ENCODE assay signal across 8 cellular contexts in the genomic region with DNA sequence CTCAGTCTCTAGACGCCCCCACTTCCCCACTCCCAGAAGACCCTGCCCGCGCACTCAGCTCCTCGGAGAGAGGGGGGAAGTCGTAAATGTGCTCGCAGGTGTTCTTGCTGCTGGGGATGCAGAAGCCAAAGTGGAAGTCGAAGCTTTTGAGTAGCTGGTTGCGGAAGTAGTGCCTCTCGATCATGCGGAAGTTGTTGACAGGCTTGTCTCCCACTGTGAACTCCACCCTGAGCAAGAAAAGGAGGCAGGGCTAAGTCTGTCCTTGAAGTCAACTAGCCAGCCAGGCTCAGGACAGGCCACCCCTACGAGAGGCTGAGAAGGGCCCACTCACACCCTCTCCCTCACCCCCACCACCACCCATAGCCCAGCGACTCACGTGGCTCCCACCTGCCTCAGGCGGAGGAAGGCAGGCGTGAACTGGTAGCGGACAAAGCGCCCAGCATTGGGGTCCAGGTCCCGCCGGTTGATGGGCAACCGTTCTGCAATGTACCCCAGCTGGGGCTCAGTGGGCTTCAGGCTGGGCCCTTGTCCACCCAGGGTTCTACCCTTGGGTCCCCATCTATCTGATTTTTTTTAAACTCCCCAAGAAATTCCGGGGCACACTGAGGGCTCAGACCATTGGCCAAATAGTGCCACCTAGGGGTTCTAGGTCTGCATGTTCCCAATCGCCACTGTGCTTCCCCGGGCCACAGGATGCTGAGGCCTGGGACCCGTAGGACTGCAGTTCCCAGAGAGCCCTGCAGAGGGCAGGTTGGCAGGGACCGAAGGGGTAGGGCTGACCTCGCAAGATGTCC. TPM values are rescaled to one million over a fixed set of nuclear protein-coding genes. Genes with fewer than 3 reads are reported as not detected.
DNase-seq lines count a peak whose midpoint lies in the region; ATAC-seq, FAIRE-seq and TF ChIP-seq lines count a peak whose summit lies in the region.

No MANE protein-coding gene starts in this region.

- H3K4me2 ChIP-seq in H1 (ENCODE audit: insufficient read depth in 1 of 2, low read depth in 2 of 2, low read length in 2 of 2) = no peak overlapping the region

- no peak overlapping the region for H2BK12ac ChIP-seq in H1 (ENCODE audit: low read depth, low read length)

- peaks cover 12% of the 10 kb centered on the region for H3K36me3 Mint-ChIP-seq in activated CD8-positive, alpha-beta T cell treated with anti-CD3 and anti-CD28 coated beads, Interleukin-2, amount 10 ng/mL, durations not matched to agents 7 days and 5 days (ENCODE audit: low read depth)
- H3K36me3 Mint-ChIP-seq in mesothelial cell of epicardium = peaks cover 2% of the 10 kb centered on the region

- no peak overlapping the region for H3K23ac ChIP-seq in H1 (ENCODE audit: insufficient read length)

- no peaks in the 10 kb centered on the region for H3K27me3 Mint-ChIP-seq in activated CD8-positive, alpha-beta T cell treated with anti-CD3 and anti-CD28 coated beads, Interleukin-2, amount 10 ng/mL, durations not matched to agents 7 days and 5 days (ENCODE audit: low read depth)
- H3K27me3 Mint-ChIP-seq in mesothelial cell of epicardium (ENCODE audit: low read depth) = no peaks in the 10 kb centered on the region

- H3K79me1 ChIP-seq in H1 (ENCODE audit: low read depth, low read length) = peaks cover 7% of the 10 kb centered on the region

- no peak for TF ChIP-seq POLR2A in H1 (IDR thresholded peaks at IDR 0.05; ENCODE audit: control extremely low read depth in 1 of 2, low read depth in 2 of 2, low read length in 2 of 2)

- peaks cover 0 to 10% of the 10 kb centered on the region in 2 experiments; a peak in 1 of 4 replicates for H3K79me2 ChIP-seq in H1 (ENCODE audit: control insufficient read depth in 1 of 2, insufficient read depth in 2 of 2, low read length in 2 of 2)

- peak; percentile 36 for FAIRE-seq in H1 (lab: Jason Lieb, UNC)

- no peaks in the 10 kb centered on the region for H3K9me3 ChIP-seq in H1 (ENCODE audit: insufficient read depth in 2 of 2, low read depth in 1 of 2, low read length in 1 of 2)

- no peak overlapping the region for H2AFZ ChIP-seq in H1 (ENCODE audit: low read length)

- peaks cover 0 to 7% (median 2%) of the 10 kb centered on the region in 4 experiments; a peak in 3 of 8 replicates for H3K36me3 ChIP-seq in H1 (ENCODE audit: control insufficient read depth in 2 of 4, insufficient read depth in 4 of 4, low read length in 3 of 4)

- no peaks in the 10 kb centered on the region for H3K9me3 Mint-ChIP-seq in activated CD8-positive, alpha-beta T cell treated with anti-CD3 and anti-CD28 coated beads, Interleukin-2, amount 10 ng/mL, durations not matched to agents 7 days and 5 days (ENCODE audit: insufficient read depth)
- H3K9me3 Mint-ChIP-seq in mesothelial cell of epicardium = no peaks in the 10 kb centered on the region

- TF ChIP-seq CTCF in H1 (IDR thresholded peaks at IDR 0.05; ENCODE audit: control extremely low read depth in 1 of 3, insufficient read depth in 1 of 3, low read depth in 1 of 3, low read length in 3 of 3) = peak; percentile 95 to 99 (median 98)
- peak; percentile 88 for TF ChIP-seq CTCF in mesothelial cell of epicardium (IDR thresholded peaks at IDR 0.05; ENCODE audit: unreplicated experiment)

- H3K4ac ChIP-seq in H1 (replicated peaks; ENCODE audit: insufficient read length, low read depth, low read length) = no peak overlapping the region

- H3K4me3 Mint-ChIP-seq in activated CD8-positive, alpha-beta T cell treated with anti-CD3 and anti-CD28 coated beads, Interleukin-2, amount 10 ng/mL, durations not matched to agents 7 days and 5 days = peak overlapping the region; percentile 38
- H3K4me3 Mint-ChIP-seq in mesothelial cell of epicardium = no peak overlapping the region

- no peak overlapping the region for H2BK120ac ChIP-seq in H1 (replicated peaks; ENCODE audit: low read depth, low read length)

- no peak overlapping the region for H3K18ac ChIP-seq in H1 (ENCODE audit: extremely low read depth, low read length)

- ATAC-seq in activated CD8-positive, alpha-beta T cell treated with anti-CD3 and anti-CD28 coated beads, Interleukin-2, amount 10 ng/mL, durations not matched to agents 7 days and 5 days = no peak
- ATAC-seq in HG03432 (IDR thresholded peaks at IDR 0.05; ENCODE audit: unreplicated experiment) = no peak

- no peak overlapping the region for H3K27ac ChIP-seq in H1 (ENCODE audit: low read depth, low read length)

- no peak overlapping the region for H3K4me3 ChIP-seq in H1 (ENCODE audit: extremely low read depth in 1 of 4, insufficient read depth in 2 of 4, low read depth in 3 of 4, low read length in 4 of 4)

- 78% methylated on average over 25 of the region's 26 CpGs; no CpG with 5 or more reads in 1 of the 2 experiments for WGBS in H1 (ENCODE audit: extremely low coverage in 1 of 2, insufficient coverage in 1 of 2, insufficient read length in 1 of 2, insufficient replicate concordance in 2 of 2, low coverage in 1 of 2, low lambda C conversion rate in 2 of 2, missing lambda C conversion rate in 1 of 2), 2 experiments

- H3K23me2 ChIP-seq in H1 (ENCODE audit: low read depth, low read length) = peaks cover 7% of the 10 kb centered on the region; the same call in 1 of the 2 replicates

- H2BK15ac ChIP-seq in H1 (ENCODE audit: low read length) = no peak overlapping the region

- POLR2A ChIA-PET in activated CD8-positive, alpha-beta T cell treated with anti-CD3 and anti-CD28 coated beads, Interleukin-2, amount 10 ng/mL, durations not matched to agents 7 days and 5 days (lab: Charles Lee) = interaction anchor here (1.1 to 4.4 kb wide), 2 partner anchors 23 to 51 kb away, joined by 4 to 19 read pairs; partner anchors contain the start of genes PIGS and SPAG5
- POLR2A ChIA-PET in H1 (lab: Charles Lee; ENCODE audit: partially characterized antibody) = interaction anchor here (1.0 to 1.8 kb wide), 4 partner anchors 29 to 51 kb away, joined by 3 to 5 read pairs (median 4); partner anchors contain the start of genes ALDOC and FOXN1

- H3K27me3 ChIP-seq in H1 (replicated peaks in 1 of 4; ENCODE audit: control insufficient read depth in 3 of 4, extremely low read depth in 1 of 4, insufficient read depth in 3 of 4, low read length in 3 of 4) = no peaks in the 10 kb centered on the region; a peak in 1 of 7 replicates

- peak; percentile 38 for DNase-seq in DMS153 treated with DMSO at 0.1 percent for 48 hours (lab: John Stamatoyannopoulos, UW; ENCODE audit: unreplicated experiment)
- peak; percentile 78 for DNase-seq in H4 (ENCODE audit: low spot score)
- DNase-seq in NCI-H748 (lab: John Stamatoyannopoulos, UW; ENCODE audit: unreplicated experiment) = peak; percentile 72
- peak; percentile 76 for DNase-seq in activated CD8-positive, alpha-beta T cell treated with anti-CD3 and anti-CD28 coated beads, Interleukin-2, amount 10 ng/mL, durations not matched to agents 7 days and 5 days
- peak; percentile 53 to 98 for DNase-seq in H1 (ENCODE audit: low read depth in 1 of 2, low spot score in 2 of 2)
- DNase-seq in mesothelial cell of epicardium (ENCODE audit: low spot score in 2 of 2, unreplicated experiment in 2 of 2) = peak; percentile 47 to 72
- DNase-seq in stimulated activated CD8-positive, alpha-beta memory T cell treated with anti-CD3 and anti-CD28 coated beads, Interleukin-7, amount 100 ng/mL, for 48 hours (ENCODE audit: extremely low read depth in 1 of 2, low read depth in 1 of 2) = peak; percentile 39 to 67

- no peak overlapping the region for H4K8ac ChIP-seq in H1 (ENCODE audit: extremely low read depth, insufficient read depth, low read length)

- H4K20me1 ChIP-seq in H1 (replicated peaks in 1 of 2; ENCODE audit: control insufficient read depth in 1 of 2, insufficient read depth in 2 of 2, low read length in 2 of 2) = peaks cover 2 to 12% of the 10 kb centered on the region in 2 experiments

- no peak overlapping the region for H2BK5ac ChIP-seq in H1 (ENCODE audit: low read depth, low read length)

- no peak overlapping the region for H3K9ac ChIP-seq in H1 (replicated peaks in 1 of 4; ENCODE audit: extremely low read depth in 1 of 4, low read depth in 3 of 4, low read length in 3 of 4)

- no peak overlapping the region for H3K56ac ChIP-seq in H1 (replicated peaks; ENCODE audit: insufficient read length, low read depth, low read length)

- peak; percentile 66 to 79 for TF ChIP-seq RAD21 in H1 (IDR thresholded peaks at IDR 0.05 in 1 of 2, conservative IDR thresholded peaks at IDR 0.05 in 1 of 2; ENCODE audit: low read depth in 2 of 2, low read length in 2 of 2)

- peaks cover 47% of the 10 kb centered on the region for H3K4me1 Mint-ChIP-seq in activated CD8-positive, alpha-beta T cell treated with anti-CD3 and anti-CD28 coated beads, Interleukin-2, amount 10 ng/mL, durations not matched to agents 7 days and 5 days (ENCODE audit: low read depth)
- H3K4me1 Mint-ChIP-seq in mesothelial cell of epicardium = peaks cover 26% of the 10 kb centered on the region

- H4K91ac ChIP-seq in H1 (replicated peaks; ENCODE audit: insufficient read length, low read length) = no peak overlapping the region

- peaks cover 0 to 15% (median 7%) of the 10 kb centered on the region in 4 experiments; a peak in 5 of 7 replicates for H3K4me1 ChIP-seq in H1 (replicated peaks in 1 of 4; ENCODE audit: control insufficient read depth in 3 of 4, insufficient read depth in 4 of 4, low read length in 3 of 4)

- no peak overlapping the region for H2AK5ac ChIP-seq in H1 (ENCODE audit: low read depth, low read length)

- CTCF ChIA-PET in activated CD8-positive, alpha-beta T cell treated with anti-CD3 and anti-CD28 coated beads, Interleukin-2, amount 10 ng/mL, durations not matched to agents 7 days and 5 days (lab: Charles Lee) = interaction anchor here (0.7 to 6.8 kb wide), 21 partner anchors 8 to 304 kb away, joined by 3 to 46 read pairs (median 4); partner anchors contain the start of genes ALDOC, PIGS, SLC13A2 and VTN
- CTCF ChIA-PET in H1 (lab: Charles Lee; ENCODE audit: partially characterized antibody) = interaction anchor here (0.7 to 18.4 kb wide), 30 partner anchors 10 to 923 kb away, joined by 3 to 547 read pairs (median 4); partner anchors contain the start of genes ALDOC, FOXN1, PIGS and POLDIP2

- H4K5ac ChIP-seq in H1 (ENCODE audit: insufficient read length, low read depth, low read length) = no peak overlapping the region

- no peak overlapping the region for H2BK20ac ChIP-seq in H1 (ENCODE audit: low read length)

- H3K27ac Mint-ChIP-seq in activated CD8-positive, alpha-beta T cell treated with anti-CD3 and anti-CD28 coated beads, Interleukin-2, amount 10 ng/mL, durations not matched to agents 7 days and 5 days = peak overlapping the region; percentile 90
- no peak overlapping the region for H3K27ac Mint-ChIP-seq in mesothelial cell of epicardium

- TF ChIP-seq EP300 in H1 (IDR thresholded peaks at IDR 0.05; ENCODE audit: borderline replicate concordance in 1 of 2, low read depth in 2 of 2, low read length in 2 of 2) = no peak

- H3K14ac ChIP-seq in H1 (ENCODE audit: insufficient read length) = no peak overlapping the region

RNA-seq across cellular contexts. Expression of gene UNC119, which starts 4.6 kb away (rescaled TPM):
- 39.0 and 39.7 TPM in 2 replicates for total RNA-seq in H4 (2014; rRNA removed; shearing (Covaris generic))
- total RNA-seq in activated CD8-positive, alpha-beta T cell treated with anti-CD3 and anti-CD28 coated beads, Interleukin-2, amount 10 ng/mL, durations not matched to agents 7 days and 5 days = 10 to 100 TPM; 41.6 to 48.1 TPM
- total RNA-seq in H1 (2021; fragmentation: NEBNext Ultra II Directional; extraction: Animal tissue kit (Norgen Biotek cat#: 25700)) = 43.5 and 44.1 TPM in 2 replicates
- polyA plus RNA-seq in H1 (2011; rRNA removed) = 94.4 and 122 TPM in 2 replicates
- 97.4 TPM for polyA plus RNA-seq in H1 (2011; cell fraction: cytosol; rRNA removed)
- polyA plus RNA-seq in H1 (2011; cell fraction: nucleus; rRNA removed) = 218 TPM
- polyA plus RNA-seq in H1 (2012, experiment 1 of 2) = 31.5 to 49.8 TPM (median 46.9 TPM) in 4 replicates
- polyA plus RNA-seq in H1 (2012, experiment 2 of 2) = 58.2 TPM
- polyA plus RNA-seq in H1 (2013, experiment 1 of 2) = 58.5 TPM
- polyA plus RNA-seq in H1 (2013, experiment 2 of 2) = 54.7 TPM
- polyA minus RNA-seq in H1 (2011; rRNA and poly(A)+ RNA removed) = 44.0 and 46.7 TPM in 2 replicates
- polyA minus RNA-seq in H1 (2011; cell fraction: cytosol; rRNA and poly(A)+ RNA removed) = 36.4 TPM
- 30.8 TPM for polyA minus RNA-seq in H1 (2011; cell fraction: nucleus; rRNA and poly(A)+ RNA removed)
- total RNA-seq in mesothelial cell of epicardium = 61.0 to 66.2 TPM (median 61.2 TPM) in 3 replicates

RNA-seq across cellular contexts. Expression of gene PIGS, which starts 23.5 kb away (rescaled TPM):
- 74.4 and 90.7 TPM in 2 replicates for total RNA-seq in H4 (2014; rRNA removed; shearing (Covaris generic))
- 10 to 100 TPM; 60.0 to 61.1 TPM for total RNA-seq in activated CD8-positive, alpha-beta T cell treated with anti-CD3 and anti-CD28 coated beads, Interleukin-2, amount 10 ng/mL, durations not matched to agents 7 days and 5 days
- total RNA-seq in H1 (2021; fragmentation: NEBNext Ultra II Directional; extraction: Animal tissue kit (Norgen Biotek cat#: 25700)) = 47.4 and 50.6 TPM in 2 replicates
- polyA plus RNA-seq in H1 (2011; rRNA removed) = 44.3 and 72.7 TPM in 2 replicates
- polyA plus RNA-seq in H1 (2011; cell fraction: cytosol; rRNA removed) = 42.1 TPM
- 66.7 TPM for polyA plus RNA-seq in H1 (2011; cell fraction: nucleus; rRNA removed)
- 38.9 to 53.7 TPM (median 47.7 TPM) in 4 replicates for polyA plus RNA-seq in H1 (2012, experiment 1 of 2)
- polyA plus RNA-seq in H1 (2012, experiment 2 of 2) = 33.2 TPM
- 61.1 TPM for polyA plus RNA-seq in H1 (2013, experiment 1 of 2)
- polyA plus RNA-seq in H1 (2013, experiment 2 of 2) = 64.0 TPM
- polyA minus RNA-seq in H1 (2011; rRNA and poly(A)+ RNA removed) = 49.1 and 52.3 TPM in 2 replicates
- polyA minus RNA-seq in H1 (2011; cell fraction: cytosol; rRNA and poly(A)+ RNA removed) = 24.9 TPM
- polyA minus RNA-seq in H1 (2011; cell fraction: nucleus; rRNA and poly(A)+ RNA removed) = 32.8 TPM
- 75.2 to 80.7 TPM (median 78.7 TPM) in 3 replicates for total RNA-seq in mesothelial cell of epicardium

RNA-seq across cellular contexts. Expression of gene ALDOC, which starts 28.9 kb away (rescaled TPM):
- 6.2 and 8.1 TPM in 2 replicates for total RNA-seq in H4 (2014; rRNA removed; shearing (Covaris generic))
- total RNA-seq in activated CD8-positive, alpha-beta T cell treated with anti-CD3 and anti-CD28 coated beads, Interleukin-2, amount 10 ng/mL, durations not matched to agents 7 days and 5 days = 10 to 100 TPM; 97.3 to 99.7 TPM
- 51.3 and 51.6 TPM in 2 replicates for total RNA-seq in H1 (2021; fragmentation: NEBNext Ultra II Directional; extraction: Animal tissue kit (Norgen Biotek cat#: 25700))
- 103 and 134 TPM in 2 replicates for polyA plus RNA-seq in H1 (2011; rRNA removed)
- 131 TPM for polyA plus RNA-seq in H1 (2011; cell fraction: cytosol; rRNA removed)
- 120 TPM for polyA plus RNA-seq in H1 (2011; cell fraction: nucleus; rRNA removed)
- polyA plus RNA-seq in H1 (2012, experiment 1 of 2) = 55.8 to 73.5 TPM (median 69.2 TPM) in 4 replicates
- 66.2 TPM for polyA plus RNA-seq in H1 (2012, experiment 2 of 2)
- 50.1 TPM for polyA plus RNA-seq in H1 (2013, experiment 1 of 2)
- 49.8 TPM for polyA plus RNA-seq in H1 (2013, experiment 2 of 2)
- 83.4 and 107 TPM in 2 replicates for polyA minus RNA-seq in H1 (2011; rRNA and poly(A)+ RNA removed)
- polyA minus RNA-seq in H1 (2011; cell fraction: cytosol; rRNA and poly(A)+ RNA removed) = 36.0 TPM
- 26.0 TPM for polyA minus RNA-seq in H1 (2011; cell fraction: nucleus; rRNA and poly(A)+ RNA removed)
- 22.6 to 24.6 TPM (median 22.6 TPM) in 3 replicates for total RNA-seq in mesothelial cell of epicardium

RNA-seq across cellular contexts. Expression of gene FOXN1, which starts 41.7 kb away (rescaled TPM):
- total RNA-seq in H4 (2014; rRNA removed; shearing (Covaris generic)) = not detected in 2 replicates
- not detected for total RNA-seq in activated CD8-positive, alpha-beta T cell treated with anti-CD3 and anti-CD28 coated beads, Interleukin-2, amount 10 ng/mL, durations not matched to agents 7 days and 5 days
- not detected in 2 replicates for total RNA-seq in H1 (2021; fragmentation: NEBNext Ultra II Directional; extraction: Animal tissue kit (Norgen Biotek cat#: 25700))
- not detected in 2 replicates for polyA plus RNA-seq in H1 (2011; rRNA removed)
- not detected for polyA plus RNA-seq in H1 (2011; cell fraction: cytosol; rRNA removed)
- polyA plus RNA-seq in H1 (2011; cell fraction: nucleus; rRNA removed) = not detected
- polyA plus RNA-seq in H1 (2012, experiment 1 of 2) = not detected in 4 replicates
- not detected for polyA plus RNA-seq in H1 (2012, experiment 2 of 2)
- not detected for polyA plus RNA-seq in H1 (2013, experiment 1 of 2)
- polyA plus RNA-seq in H1 (2013, experiment 2 of 2) = not detected
- polyA minus RNA-seq in H1 (2011; rRNA and poly(A)+ RNA removed) = not detected in 2 replicates
- polyA minus RNA-seq in H1 (2011; cell fraction: cytosol; rRNA and poly(A)+ RNA removed) = not detected
- not detected for polyA minus RNA-seq in H1 (2011; cell fraction: nucleus; rRNA and poly(A)+ RNA removed)
- 0.34 to 0.42 TPM (median 0.34 TPM) in 3 replicates for total RNA-seq in mesothelial cell of epicardium

RNA-seq across cellular contexts. Expression of gene SPAG5, which starts 51.0 kb away (rescaled TPM):
- total RNA-seq in H4 (2014; rRNA removed; shearing (Covaris generic)) = 72.2 and 80.2 TPM in 2 replicates
- total RNA-seq in activated CD8-positive, alpha-beta T cell treated with anti-CD3 and anti-CD28 coated beads, Interleukin-2, amount 10 ng/mL, durations not matched to agents 7 days and 5 days = 100 to 1,000 TPM; 162 to 170 TPM
- total RNA-seq in H1 (2021; fragmentation: NEBNext Ultra II Directional; extraction: Animal tissue kit (Norgen Biotek cat#: 25700)) = 115 and 129 TPM in 2 replicates
- polyA plus RNA-seq in H1 (2011; rRNA removed) = 51.7 and 57.1 TPM in 2 replicates
- polyA plus RNA-seq in H1 (2011; cell fraction: cytosol; rRNA removed) = 97.1 TPM
- 268 TPM for polyA plus RNA-seq in H1 (2011; cell fraction: nucleus; rRNA removed)
- 89.7 to 103 TPM (median 99.9 TPM) in 4 replicates for polyA plus RNA-seq in H1 (2012, experiment 1 of 2)
- 15.4 TPM for polyA plus RNA-seq in H1 (2012, experiment 2 of 2)
- 84.1 TPM for polyA plus RNA-seq in H1 (2013, experiment 1 of 2)
- 79.4 TPM for polyA plus RNA-seq in H1 (2013, experiment 2 of 2)
- polyA minus RNA-seq in H1 (2011; rRNA and poly(A)+ RNA removed) = 119 and 123 TPM in 2 replicates
- polyA minus RNA-seq in H1 (2011; cell fraction: cytosol; rRNA and poly(A)+ RNA removed) = 80.6 TPM
- 169 TPM for polyA minus RNA-seq in H1 (2011; cell fraction: nucleus; rRNA and poly(A)+ RNA removed)
- total RNA-seq in mesothelial cell of epicardium = 32.1 to 45.2 TPM (median 42.0 TPM) in 3 replicates
